ENCODE assay signal across 32 cellular contexts in genomic region chr14:72763892-72764291, GRCh38.
DNase-seq lines count a peak whose midpoint lies in the region; ATAC-seq, FAIRE-seq and TF ChIP-seq lines count a peak whose summit lies in the region.
"Had no signal": no experiment of that assay in that cellular context is flagged by ENCODE, and none has a peak within 500 bp of the region (broad histone marks: within the 10 kb centered on the region; RNA-seq: fewer than 3 reads in every experiment).

No MANE protein-coding gene starts in this region.

- H3K4me1 ChIP-seq in cardiac muscle cell (ENCODE audit: low read depth), result no peaks in the 10 kb centered on the region
- no peaks in the 10 kb centered on the region for H3K4me1 ChIP-seq in right atrium auricular region
- no peaks in the 10 kb centered on the region for H3K4me1 ChIP-seq in astrocyte (ENCODE audit: insufficient read depth, low read length)
- H3K4me1 ChIP-seq in endodermal cell (ENCODE audit: control insufficient read depth, insufficient read depth, low read length), result no peaks in the 10 kb centered on the region
- H3K4me1 ChIP-seq: BE2C, SJSA1 had no signal

- 84% methylated on average over 1 of the region's 1 CpG; no CpG with 5 or more reads in 1 of the 2 experiments for WGBS in endodermal cell (ENCODE audit: insufficient coverage in 1 of 2, insufficient read length in 1 of 2), 2 experiments

- H3K9me3 ChIP-seq in cardiac muscle cell (ENCODE audit: low read depth) (peaks cover 6% of the 10 kb centered on the region), right atrium auricular region (peaks cover 2 to 52% of the 10 kb centered on the region in 2 donors), astrocyte (ENCODE audit: insufficient read depth, low read depth, low read length) (peaks cover 4% of the 10 kb centered on the region), endodermal cell (ENCODE audit: control insufficient read depth, low read length) (peaks cover 43% of the 10 kb centered on the region)

- no peak overlapping the region for H3K4me3 ChIP-seq in cardiac muscle cell
- no peak overlapping the region for H3K4me3 ChIP-seq in right atrium auricular region
- no peak overlapping the region for H3K4me3 ChIP-seq in astrocyte (ENCODE audit: insufficient read depth, low read depth, low read length)
- no peak overlapping the region for H3K4me3 ChIP-seq in endodermal cell (ENCODE audit: low read length)
- H3K4me3 ChIP-seq: SJSA1 had no signal

- H3K36me3 ChIP-seq in cardiac muscle cell (peaks cover 4% of the 10 kb centered on the region), right atrium auricular region (no peaks in the 10 kb centered on the region), astrocyte (ENCODE audit: insufficient read depth, low read length) (no peaks in the 10 kb centered on the region), endodermal cell (ENCODE audit: control insufficient read depth, insufficient read depth, low read length) (no peaks in the 10 kb centered on the region)
- H3K36me3 ChIP-seq: BE2C, SJSA1 had no signal

- peak; percentile 5 for FAIRE-seq in astrocyte (lab: Jason Lieb, UNC)
- FAIRE-seq: GM12891 had no signal

- DNase-seq in cardiac muscle cell (ENCODE audit: low read depth in 1 of 2, low spot score in 1 of 2), result no peak
- no peak for DNase-seq in right atrium auricular region (ENCODE audit: low spot score)
- DNase-seq in astrocyte (ENCODE audit: low read depth), result no peak
- DNase-seq in iPS-NIHi7 (ENCODE audit: extremely low spot score), result peak; percentile 10
- no peak for DNase-seq in T-helper 1 cell
- DNase-seq in endodermal cell, result no peak
- DNase-seq: 8988T; ACHN; BE2C; CD8-positive, alpha-beta memory T cell; DMS 273 treated with DMSO at 0.1 percent for 48 hours; DMS79; EL; GF-D8; H9; HFFc6; IMR-90; KG1; MM.1S; NCI-H1092 treated with DMSO at 0.1 percent for 48 hours; NCI-H1436 treated with DMSO at 0.1 percent for 48 hours; NCI-H187 treated with DMSO at 0.1 percent for 48 hours; NCI-H2107; NCI-H524 treated with DMSO at 0.1 percent for 48 hours; NCI-H82; Right ventricle myocardium superior; RPMI8226 had no signal

- H3K9me3 Mint-ChIP-seq in astrocyte (ENCODE audit: unreplicated experiment) (peaks cover 16% of the 10 kb centered on the region), endodermal cell (peaks cover 34% of the 10 kb centered on the region)

- H3K4me3 Mint-ChIP-seq in astrocyte (ENCODE audit: unreplicated experiment) (no peak overlapping the region), endodermal cell (no peak overlapping the region)
- H3K4me3 Mint-ChIP-seq: CD14-positive monocyte; CD8-positive, alpha-beta memory T cell; H9; HFFc6 had no signal

- H2AFZ ChIP-seq in astrocyte (ENCODE audit: low read depth, low read length), result no peak overlapping the region

- no peak for ATAC-seq in HG03432 (IDR thresholded peaks at IDR 0.05; ENCODE audit: unreplicated experiment)
- ATAC-seq in GM18861 (IDR thresholded peaks at IDR 0.05; ENCODE audit: unreplicated experiment), result no peak

- peak overlapping the region; percentile 19 for H3K27ac ChIP-seq in cardiac muscle cell
- no peak overlapping the region for H3K27ac ChIP-seq in right atrium auricular region
- no peak overlapping the region for H3K27ac ChIP-seq in astrocyte (ENCODE audit: low read depth, low read length)
- H3K27ac ChIP-seq in endodermal cell (ENCODE audit: low read depth, low read length), result no peak overlapping the region
- H3K27ac ChIP-seq: SJSA1 had no signal

- peaks cover 21% of the 10 kb centered on the region for H3K79me2 ChIP-seq in astrocyte (ENCODE audit: insufficient read depth, low read length)

- no peaks in the 10 kb centered on the region for H4K20me1 ChIP-seq in astrocyte (ENCODE audit: insufficient read depth, low read length)

- no peak overlapping the region for H3K4me2 ChIP-seq in astrocyte (ENCODE audit: low read length)

- H3K27me3 Mint-ChIP-seq in astrocyte (ENCODE audit: low read depth, unreplicated experiment), result no peaks in the 10 kb centered on the region
- H3K27me3 Mint-ChIP-seq in endodermal cell (ENCODE audit: insufficient read depth), result no peaks in the 10 kb centered on the region

- H3K9ac ChIP-seq in astrocyte (ENCODE audit: low read length), result no peak overlapping the region
- H3K9ac ChIP-seq in endodermal cell (ENCODE audit: extremely low read depth, low read length, poor library complexity, severe bottlenecking), result no peak overlapping the region

- H3K27ac Mint-ChIP-seq in astrocyte (ENCODE audit: unreplicated experiment), result no peak overlapping the region
- H3K27ac Mint-ChIP-seq in endodermal cell, result no peak overlapping the region
- H3K27ac Mint-ChIP-seq: CD14-positive monocyte; CD8-positive, alpha-beta memory T cell; H9; HFFc6 had no signal

- H3K4me1 Mint-ChIP-seq in astrocyte (ENCODE audit: low read depth, unreplicated experiment) (no peaks in the 10 kb centered on the region), endodermal cell (no peaks in the 10 kb centered on the region)
- H3K4me1 Mint-ChIP-seq: CD14-positive monocyte; CD8-positive, alpha-beta memory T cell had no signal

- TF ChIP-seq CTCF in cardiac muscle cell (IDR thresholded peaks at IDR 0.05; ENCODE audit: low read depth, low read length) (no peak), right atrium auricular region (IDR thresholded peaks at IDR 0.05) (no peak), astrocyte (IDR thresholded peaks at IDR 0.05; ENCODE audit: insufficient read depth, low read depth, low read length) (no peak), endodermal cell (conservative IDR thresholded peaks at IDR 0.05) (no peak)

- no peaks in the 10 kb centered on the region for H3K27me3 ChIP-seq in cardiac muscle cell
- no peaks in the 10 kb centered on the region for H3K27me3 ChIP-seq in right atrium auricular region
- H3K27me3 ChIP-seq in astrocyte (ENCODE audit: insufficient read depth, low read length), result no peaks in the 10 kb centered on the region
- no peaks in the 10 kb centered on the region for H3K27me3 ChIP-seq in endodermal cell (ENCODE audit: control insufficient read depth, insufficient read depth, low read length, poor library complexity, severe bottlenecking)
- H3K27me3 ChIP-seq: BE2C, SJSA1 had no signal

- H3K36me3 Mint-ChIP-seq in astrocyte (ENCODE audit: low read depth, unreplicated experiment) (no peaks in the 10 kb centered on the region), endodermal cell (ENCODE audit: low read depth) (peaks cover 2% of the 10 kb centered on the region)
- H3K36me3 Mint-ChIP-seq: CD14-positive monocyte had no signal
